ENCODE assay signal across 8 cellular contexts in the genomic region with DNA sequence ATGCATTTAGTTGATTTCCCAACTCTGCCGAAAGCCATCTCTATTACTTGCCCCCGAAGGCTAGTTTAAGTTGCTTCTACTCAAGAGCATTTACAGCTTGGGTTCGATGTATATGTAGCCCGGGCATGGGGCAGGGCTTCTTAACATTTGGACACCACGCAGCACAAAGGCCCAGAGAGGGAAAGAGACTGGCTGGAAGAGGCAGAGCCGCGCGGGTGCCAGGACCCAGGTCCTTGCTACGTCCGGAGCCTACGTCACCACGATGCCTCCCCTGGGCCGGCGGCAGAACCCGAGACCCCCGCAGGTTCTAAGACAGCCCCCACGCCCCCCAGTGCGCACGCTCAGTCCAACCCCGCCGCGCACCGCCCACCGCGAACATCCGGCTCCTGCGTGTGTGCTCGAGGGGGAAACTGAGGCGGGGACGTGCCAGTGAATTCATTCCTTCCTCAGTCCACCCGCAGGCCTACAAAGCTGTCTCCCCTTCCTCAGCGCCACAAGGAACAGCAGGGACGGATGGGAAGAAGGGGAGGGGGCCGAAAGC. TPM values are rescaled to one million over a fixed set of nuclear protein-coding genes. Genes with fewer than 3 reads are reported as not detected.
DNase-seq lines count a peak whose midpoint lies in the region; ATAC-seq and TF ChIP-seq lines count a peak whose summit lies in the region.

No MANE protein-coding gene starts in this region.

- peak; percentile 17 for ATAC-seq in GM18502 (IDR thresholded peaks at IDR 0.05; ENCODE audit: poor library complexity, unreplicated experiment)
- peak; percentile 8 for ATAC-seq in HG03103 (IDR thresholded peaks at IDR 0.05; ENCODE audit: low read depth, unreplicated experiment)

- no peaks in the 10 kb centered on the region for H3K9me3 ChIP-seq in sigmoid colon

- peaks cover 8 to 19% (median 16%) of the 10 kb centered on the region in 4 donors for H3K36me3 ChIP-seq in sigmoid colon

- H3K4me1 ChIP-seq in sigmoid colon: peaks cover 0 to 35% (median 22%) of the 10 kb centered on the region in 4 donors

- TF ChIP-seq EP300 in sigmoid colon (IDR thresholded peaks at IDR 0.05): no peak

- H3K4me3 ChIP-seq in astrocyte of the cerebellum (ENCODE audit: low read depth, low read length) (peak overlapping the region; percentile 95), sigmoid colon (peak overlapping the region; percentile 96 to 100 (median 98))

- WGBS in sigmoid colon, 2 donors: 0% methylated on average over 34 of the region's 34 CpGs

- peak overlapping the region; percentile 98 to 100 (median 100) for H3K27ac ChIP-seq in sigmoid colon

- TF ChIP-seq POLR2A in sigmoid colon (IDR thresholded peaks at IDR 0.05): no peak

- peak; percentile 35 to 57 for DNase-seq in AML-193 (lab: John Stamatoyannopoulos, UW)
- DNase-seq in NCI-H82 treated with DMSO at 0.1 percent for 48 hours (lab: John Stamatoyannopoulos, UW; ENCODE audit: unreplicated experiment): peak; percentile 45
- DNase-seq in astrocyte of the cerebellum (ENCODE audit: low read depth): no peak
- peak in 37 of 51 donors; percentile 43 to 96 (median 82) for DNase-seq in hypothalamus (lab: John Stamatoyannopoulos, UW)
- DNase-seq in sigmoid colon: peak; percentile 90
- no peak for DNase-seq in 8988T

- in situ Hi-C loops in astrocyte of the cerebellum (cut with HindIII; ENCODE audit: low sequenced_read_pairs): no loop called here

- TF ChIP-seq CTCF in astrocyte of the cerebellum (IDR thresholded peaks at IDR 0.05; ENCODE audit: low read depth, low read length, missing control alignments) (no peak), sigmoid colon (IDR thresholded peaks at IDR 0.05) (no peak)

- intact Hi-C loops in sigmoid colon (cut with DNase I): loop anchor here (2.0 to 10.0 kb wide), 3 partner anchors 43 to 569 kb away; a partner anchor contains a TSS

- no peaks in the 10 kb centered on the region for H3K27me3 ChIP-seq in sigmoid colon

RNA-seq across cellular contexts. Expression of a gene that starts 0.4 kb away (rescaled TPM):
- total RNA-seq in sigmoid colon: 10 to 100 TPM; 31.4 to 39.3 (median 32.5) TPM
- 10 to 100 TPM; 26.4 to 37.8 (median 27.2) TPM for polyA plus RNA-seq in sigmoid colon

RNA-seq across cellular contexts. Expression of a gene that starts 22.2 kb away (rescaled TPM):
- 100 to 1,000 TPM in 3 of 4 donors, 10 to 100 TPM in 1; 68.7 to 296 (median 156) TPM for total RNA-seq in sigmoid colon
- polyA plus RNA-seq in sigmoid colon: 10 to 100 TPM; 36.6 to 52.0 (median 47.4) TPM

RNA-seq across cellular contexts. Expression of a gene that starts 37.9 kb away (rescaled TPM):
- total RNA-seq in sigmoid colon: 10 to 100 TPM; 12.0 to 24.4 (median 14.9) TPM
- polyA plus RNA-seq in sigmoid colon: 10 to 100 TPM in 1 of 3 donors, 1 to 10 TPM in 2; 5.4 to 17.1 (median 5.5) TPM

RNA-seq across cellular contexts. Expression of a gene that starts 43.0 kb away (rescaled TPM):
- 10 to 100 TPM; 45.7 to 79.5 (median 56.7) TPM for total RNA-seq in sigmoid colon
- polyA plus RNA-seq in sigmoid colon: 100 to 1,000 TPM in 2 of 3 donors, 10 to 100 TPM in 1; 64.9 to 203 (median 169) TPM

RNA-seq across cellular contexts. Expression of a gene that starts 43.1 kb away (rescaled TPM):
- 10 to 100 TPM; 18.9 to 25.8 (median 20.3) TPM for total RNA-seq in sigmoid colon
- 1 to 10 TPM; 1.8 to 4.6 (median 3.9) TPM for polyA plus RNA-seq in sigmoid colon

Comparison
In these comparisons a context has a peak if more than half of its experiments do, and no peak if none do; other contexts are left out.
1. DNase-seq: peak in AML-193 (2 of 2), NCI-H82 treated with DMSO at 0.1 percent for 48 hours (single experiment), hypothalamus (37 of 51) and sigmoid colon (single experiment); none in astrocyte of the cerebellum (single experiment) and 8988T (single experiment).